In the genomic region with DNA sequence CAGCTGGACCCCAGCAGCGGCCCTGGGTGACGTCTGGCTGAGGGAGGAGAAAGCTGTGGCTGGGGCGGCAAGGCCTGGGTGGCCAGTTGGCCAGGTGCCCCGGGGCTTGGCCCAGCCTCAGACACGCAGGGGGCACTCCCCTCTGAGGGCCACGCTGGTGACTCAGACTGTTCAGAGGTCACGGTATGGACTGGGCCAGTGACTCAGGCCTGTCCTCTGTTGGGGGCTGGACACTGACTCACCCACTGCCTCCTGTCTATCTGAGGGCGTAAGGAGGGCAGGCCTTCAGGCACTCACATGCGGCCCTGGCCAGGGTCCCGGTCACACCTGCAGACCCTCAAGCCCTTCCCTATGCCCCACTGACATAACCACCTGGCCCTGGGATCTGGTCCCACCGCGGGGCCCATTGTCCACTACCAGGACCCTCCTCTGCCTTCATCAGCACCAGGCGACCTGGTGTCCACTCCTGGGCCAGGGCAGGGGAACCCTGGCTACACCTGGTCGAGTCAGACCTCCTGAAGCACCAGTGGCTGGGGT, we compare ENCODE assay signal across 1 cellular context.
TF ChIP-seq lines count a peak whose summit lies in the region.

No MANE protein-coding gene starts in this region.

TF ChIP-seq in liver, 16 proteins besides CTCF, POLR2A, EP300 and RAD21 (continued from another document):
- no peak for TF ChIP-seq REST (IDR thresholded peaks at IDR 0.05)
